1 cellular context compared by ENCODE assay signal in genomic region chr16:23640959-23641765, GRCh38.
TF ChIP-seq lines count a peak whose summit lies in the region.

TSS of gene DCTN5 (plus strand) at chr16:23641466. CDS start at chr16:23641543, 77 bp downstream.
TSS of gene PALB2 (minus strand) at chr16:23641310. CDS start at chr16:23641157, 153 bp downstream.

TF ChIP-seq in K562, 482 proteins besides CTCF, POLR2A, EP300 and RAD21 (continued from another document and continues in another):
- TF ChIP-seq ZBTB43 (CRISPR knock-in tag; IDR thresholded peaks at IDR 0.05) (0 out of 2 replicates have a peak, but pooled peaks have one; percentile 78), NR2C1 (IDR thresholded peaks at IDR 0.05) (peak; percentile 56; the same call in 1 of the 2 replicates), NR2C1 (tag; IDR thresholded peaks at IDR 0.05) (0 out of 2 replicates have a peak, but pooled peaks have one; percentile 46), CEBPG (CRISPR knock-in tag; IDR thresholded peaks at IDR 0.05) (no peak), CEBPG (tag; conservative IDR thresholded peaks at IDR 0.05 in 1 of 2, IDR thresholded peaks at IDR 0.05 in 1 of 2) (no peak), ZNF197 (CRISPR knock-in tag; IDR thresholded peaks at IDR 0.05; ENCODE audit: low read depth) (no peak), RBM34 (IDR thresholded peaks at IDR 0.05; ENCODE audit: borderline replicate concordance, insufficient read depth, low read length) (no peak), NEUROD1 (IDR thresholded peaks at IDR 0.05; ENCODE audit: borderline replicate concordance, low read depth, low read length, partially characterized antibody) (peak; percentile 39), UBTF (IDR thresholded peaks at IDR 0.05; ENCODE audit: borderline replicate concordance in 1 of 2, low read depth in 2 of 2, low read length in 2 of 2) (peak in 1 of 2 experiments; percentile 74; a peak in 1 of 4 replicates), SNAPC5 (CRISPR knock-in tag; IDR thresholded peaks at IDR 0.05) (no peak), NFYB (IDR thresholded peaks at IDR 0.05; ENCODE audit: extremely low read depth, insufficient read length) (no peak), FOXJ3 (CRISPR knock-in tag; IDR thresholded peaks at IDR 0.05) (no peak), CC2D1A (IDR thresholded peaks at IDR 0.05) (no peak; the same call in 1 of the 2 replicates), BMI1 (IDR thresholded peaks at IDR 0.05; ENCODE audit: low read length) (no peak), MCM7 (IDR thresholded peaks at IDR 0.05) (no peak), MITF (IDR thresholded peaks at IDR 0.05) (peak; percentile 3; the same call in 1 of the 2 replicates), ZMIZ1 (IDR thresholded peaks at IDR 0.05; ENCODE audit: low read depth in 2 of 2, low read length in 2 of 2) (peak in 1 of 2 experiments; percentile 100; a peak in 2 of 4 replicates), TEAD4 (IDR thresholded peaks at IDR 0.05; ENCODE audit: low read length) (no peak), TEAD4 (CRISPR knock-in tag; IDR thresholded peaks at IDR 0.05; ENCODE audit: borderline replicate concordance) (no peak), ZNF224 (CRISPR knock-in tag; IDR thresholded peaks at IDR 0.05) (0 out of 2 replicates have a peak, but pooled peaks have one; percentile 37), OTX1 (CRISPR knock-in tag; IDR thresholded peaks at IDR 0.05) (no peak), ETV6 (IDR thresholded peaks at IDR 0.05; ENCODE audit: borderline replicate concordance in 1 of 2, low read depth in 2 of 2, low read length in 1 of 2) (no peak), ETV6 (CRISPR knock-in tag; IDR thresholded peaks at IDR 0.05; ENCODE audit: borderline replicate concordance) (0 out of 2 replicates have a peak, but pooled peaks have one; percentile 73), MXI1 (IDR thresholded peaks at IDR 0.05; ENCODE audit: low read depth, low read length) (peak; percentile 71), BCLAF1 (IDR thresholded peaks at IDR 0.05; ENCODE audit: borderline replicate concordance in 1 of 2, control insufficient read depth in 1 of 2, low read depth in 2 of 2, low read length in 1 of 2) (no peak), FOXJ2 (tag; IDR thresholded peaks at IDR 0.05) (no peak), CTBP1 (IDR thresholded peaks at IDR 0.05; ENCODE audit: borderline replicate concordance) (peak; percentile 37; the same call in 1 of the 2 replicates), TAF15 (IDR thresholded peaks at IDR 0.05; ENCODE audit: low read depth, low read length) (no peak), CHD4 (IDR thresholded peaks at IDR 0.05; ENCODE audit: insufficient read depth, insufficient replicate concordance, low read depth, low read length, poor library complexity, severe bottlenecking) (no peak), FUS (optimal IDR thresholded peaks at IDR 0.05; ENCODE audit: low read depth, low read length) (no peak), NFE2 (IDR thresholded peaks at IDR 0.05; ENCODE audit: low read depth) (no peak; the same call in 1 of the 2 replicates), GATA2 (CRISPR knock-in tag; IDR thresholded peaks at IDR 0.05) (no peak), MAFF (IDR thresholded peaks at IDR 0.05; ENCODE audit: low read length) (no peak), ATF6 (CRISPR knock-in tag; IDR thresholded peaks at IDR 0.05) (peak; percentile 93), MBD1 (CRISPR knock-in tag; IDR thresholded peaks at IDR 0.05) (no peak), NCOR1 (IDR thresholded peaks at IDR 0.05) (0 out of 2 replicates have a peak, but pooled peaks have one; percentile 23), ZNF398 (CRISPR knock-in tag; IDR thresholded peaks at IDR 0.05) (no peak), GABPB2 (CRISPR knock-in tag; conservative IDR thresholded peaks at IDR 0.05) (no peak), HNRNPK (IDR thresholded peaks at IDR 0.05; ENCODE audit: low read depth, low read length, poor library complexity, severe bottlenecking) (no peak), ZNF77 (CRISPR knock-in tag; IDR thresholded peaks at IDR 0.05) (no peak), ZNF584 (CRISPR knock-in tag; IDR thresholded peaks at IDR 0.05; ENCODE audit: low read depth) (no peak), HNRNPUL1 (IDR thresholded peaks at IDR 0.05; ENCODE audit: low read length) (no peak), ERF (CRISPR knock-in tag; IDR thresholded peaks at IDR 0.05) (no peak), HDAC2 (IDR thresholded peaks at IDR 0.05) (peak; percentile 93)
